Comparison of ENCODE assay signal across 8 cellular contexts in the genomic region with DNA sequence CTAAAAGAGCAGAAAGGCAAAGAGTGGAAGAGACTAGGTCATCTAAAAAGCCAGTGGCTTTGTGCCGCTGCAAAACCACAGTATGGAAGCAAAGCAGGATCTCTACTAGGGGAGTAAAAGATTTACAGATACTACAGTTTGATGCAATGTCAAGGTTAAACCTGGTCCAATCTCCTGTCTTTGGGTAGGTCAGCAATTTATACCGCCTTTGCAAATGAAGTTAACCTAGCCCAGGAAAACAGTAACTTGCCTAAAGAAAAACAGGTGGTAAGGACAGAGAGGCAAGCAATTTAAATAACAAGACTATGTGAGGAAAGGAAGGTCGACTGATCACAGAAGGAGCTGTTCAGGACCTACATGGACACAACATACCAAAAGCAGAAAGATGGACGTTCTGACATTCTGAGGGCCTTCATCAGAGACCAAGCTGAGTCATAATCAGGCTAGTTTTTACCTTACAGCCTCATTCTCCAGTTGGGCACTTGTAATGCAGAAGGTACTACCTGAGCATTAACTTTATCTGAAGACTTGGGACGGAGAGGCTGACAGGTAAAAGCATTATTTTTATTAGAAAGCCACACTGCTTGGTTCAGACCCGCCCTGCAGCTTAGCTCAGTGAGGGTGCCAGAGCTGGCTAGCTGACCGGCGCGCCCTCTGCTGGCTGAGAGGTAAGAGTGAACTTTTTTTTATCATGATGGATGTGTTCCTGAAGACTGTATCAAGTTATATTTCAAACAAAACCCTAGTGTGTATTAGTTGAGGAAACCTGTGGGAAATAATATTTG. TPM values are rescaled to one million over a fixed set of nuclear protein-coding genes. Genes with fewer than 3 reads are reported as not detected.
DNase-seq lines count a peak whose midpoint lies in the region; ATAC-seq and TF ChIP-seq lines count a peak whose summit lies in the region.

No MANE protein-coding gene starts in this region.

- TF ChIP-seq CTCF in RWPE2 (IDR thresholded peaks at IDR 0.05; ENCODE audit: poor library complexity, severe bottlenecking) = peak; percentile 94
- TF ChIP-seq CTCF in fibroblast of villous mesenchyme (IDR thresholded peaks at IDR 0.05; ENCODE audit: insufficient read depth, low read depth, low read length) = peak; percentile 86
- TF ChIP-seq CTCF in neutrophil (IDR thresholded peaks at IDR 0.05) = peak; percentile 67

- peak overlapping the region; percentile 43 for H2AFZ ChIP-seq in Karpas-422 (ENCODE audit: low read length)

- H3K79me2 ChIP-seq in Karpas-422 (ENCODE audit: low read length) = no peaks in the 10 kb centered on the region

- no peaks in the 10 kb centered on the region for H3K27me3 ChIP-seq in Karpas-422 (ENCODE audit: low read length)
- H3K27me3 ChIP-seq in RWPE2 (ENCODE audit: insufficient read depth, poor library complexity, severe bottlenecking) = no peaks in the 10 kb centered on the region
- no peaks in the 10 kb centered on the region for H3K27me3 ChIP-seq in neutrophil
- no peaks in the 10 kb centered on the region for H3K27me3 ChIP-seq in subcutaneous abdominal adipose tissue (ENCODE audit: control insufficient read depth in 5 of 5, insufficient read depth in 4 of 5, low read length in 5 of 5)

- no peaks in the 10 kb centered on the region for H3K9me2 ChIP-seq in Karpas-422 (replicated peaks; ENCODE audit: insufficient read depth, low read length)

- no peak overlapping the region for H3K27ac ChIP-seq in Karpas-422 (ENCODE audit: low read length)
- H3K27ac ChIP-seq in RWPE2 (ENCODE audit: poor library complexity, severe bottlenecking) = no peak overlapping the region
- H3K27ac ChIP-seq in neutrophil = no peak overlapping the region
- no peak overlapping the region for H3K27ac ChIP-seq in subcutaneous abdominal adipose tissue (ENCODE audit: low read depth, low read length)

- no peaks in the 10 kb centered on the region for H3K9me3 ChIP-seq in Karpas-422 (ENCODE audit: low read length)
- H3K9me3 ChIP-seq in RWPE2 (ENCODE audit: severe bottlenecking) = no peaks in the 10 kb centered on the region
- no peaks in the 10 kb centered on the region for H3K9me3 ChIP-seq in neutrophil
- no peaks in the 10 kb centered on the region for H3K9me3 ChIP-seq in subcutaneous abdominal adipose tissue (ENCODE audit: control insufficient read depth in 5 of 5, low read length in 5 of 5)

- H3K4me3 ChIP-seq in Karpas-422 (ENCODE audit: low read length) = peak overlapping the region; percentile 58
- H3K4me3 ChIP-seq in RWPE2 (ENCODE audit: severe bottlenecking) = no peak overlapping the region
- H3K4me3 ChIP-seq in fibroblast of villous mesenchyme (ENCODE audit: low read depth, low read length) = no peak overlapping the region
- no peak overlapping the region for H3K4me3 ChIP-seq in neutrophil (ENCODE audit: low read depth in 1 of 2, low read length in 1 of 2)
- peak overlapping the region in 3 of 5 donors; percentile 1 to 50 (median 43) for H3K4me3 ChIP-seq in subcutaneous abdominal adipose tissue (ENCODE audit: low read depth in 1 of 5, low read length in 5 of 5)

- peak overlapping the region; percentile 70 for H3K4me2 ChIP-seq in Karpas-422 (ENCODE audit: low read depth, low read length, poor library complexity, severe bottlenecking)

- H3K4me1 ChIP-seq in Karpas-422 (ENCODE audit: low read length) (peaks cover 19% of the 10 kb centered on the region), RWPE2 (ENCODE audit: insufficient read depth, poor library complexity, severe bottlenecking) (no peaks in the 10 kb centered on the region), neutrophil (ENCODE audit: control insufficient read depth in 1 of 2, insufficient read depth in 1 of 2, low read depth in 1 of 2, low read length in 1 of 2) (peaks cover 4 to 11% of the 10 kb centered on the region in 2 experiments), subcutaneous abdominal adipose tissue (ENCODE audit: control insufficient read depth in 5 of 5, insufficient read depth in 5 of 5, low read length in 5 of 5) (peaks cover 0 to 14% (median 10%) of the 10 kb centered on the region in 5 donors)

- DNase-seq in DMS53 treated with DMSO at 0.1 percent for 48 hours (lab: John Stamatoyannopoulos, UW; ENCODE audit: unreplicated experiment) (peak; percentile 63), Karpas-422 (peak; percentile 90), RWPE2 (ENCODE audit: low spot score) (peak; percentile 51), fibroblast of villous mesenchyme (ENCODE audit: low read depth) (peak; percentile 75)
- peak; percentile 80 for DNase-seq in activated effector memory CD4-positive, alpha-beta T cell treated with Interleukin-2 at 50 U/mL for 16 hours

- H3K9ac ChIP-seq in Karpas-422 (ENCODE audit: low read length) (peak overlapping the region; percentile 54), subcutaneous abdominal adipose tissue (ENCODE audit: low read length in 5 of 5) (peak overlapping the region in 1 of 5 donors; percentile 38)

- ATAC-seq in GM21723 (IDR thresholded peaks at IDR 0.05; ENCODE audit: unreplicated experiment) = peak; percentile 86
- ATAC-seq in RWPE2 (ENCODE audit: low read depth) = peak; percentile 74

- no peaks in the 10 kb centered on the region for H4K20me1 ChIP-seq in Karpas-422 (ENCODE audit: insufficient read depth, low read depth, low read length)

- H3K36me3 ChIP-seq in Karpas-422 (ENCODE audit: insufficient read depth, low read length) (no peaks in the 10 kb centered on the region), RWPE2 (ENCODE audit: low read depth) (no peaks in the 10 kb centered on the region), neutrophil (no peaks in the 10 kb centered on the region), subcutaneous abdominal adipose tissue (ENCODE audit: control insufficient read depth in 5 of 5, insufficient read depth in 5 of 5, low read length in 5 of 5) (no peaks in the 10 kb centered on the region)

RNA-seq across cellular contexts. Expression of a gene that starts 15.9 kb away (rescaled TPM):
- 14.3 TPM in 1 of 2 replicates, not detected in the other for total RNA-seq in Karpas-422 (2014; rRNA removed; shearing (Covaris generic); ENCODE audit: low replicate concordance)
- total RNA-seq in fibroblast of villous mesenchyme = 1.9 and 4.3 TPM in 2 replicates

Comparison
In these comparisons a context has a peak if more than half of its experiments do, and no peak if none do; other contexts are left out.
1. H3K4me3 ChIP-seq: peak in Karpas-422 (single experiment) and subcutaneous abdominal adipose tissue (3 of 5); none in RWPE2 (single experiment), fibroblast of villous mesenchyme (single experiment) and neutrophil (0 of 2).
2. Peak in every context shown above with its lines, with median percentiles within 50 percentile points of each other: DNase-seq and CTCF ChIP-seq.